9 cellular contexts compared by ENCODE assay signal in the genomic region with DNA sequence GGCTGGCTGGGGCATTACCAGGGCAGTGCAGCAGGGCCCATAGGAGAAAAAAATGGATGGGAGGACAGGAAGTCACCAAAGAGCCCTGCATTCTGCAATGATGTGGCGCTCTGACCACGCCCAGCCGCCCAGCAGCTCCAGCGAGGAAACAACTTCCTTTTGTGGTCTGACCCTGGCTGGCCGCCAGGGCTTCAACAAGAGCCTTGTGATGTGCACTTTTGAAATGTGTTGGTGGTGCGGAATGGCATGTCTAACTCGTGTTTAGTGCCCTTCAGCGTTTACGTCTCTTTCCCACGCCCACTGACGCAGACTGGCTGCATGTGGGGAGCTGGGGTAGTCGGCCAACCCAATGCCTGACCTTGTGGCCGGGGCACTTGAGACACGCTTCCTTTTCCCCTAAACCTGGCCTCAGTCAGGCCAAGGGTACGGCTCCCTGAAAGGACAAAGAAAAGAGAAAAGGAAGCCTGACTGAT.
DNase-seq lines count a peak whose midpoint lies in the region; ATAC-seq and TF ChIP-seq lines count a peak whose summit lies in the region.
"Had no signal": no experiment of that assay in that cellular context is flagged by ENCODE, and none has a peak within 500 bp of the region (broad histone marks: within the 10 kb centered on the region; RNA-seq: fewer than 3 reads in every experiment).

No MANE protein-coding gene starts in this region.

- H2AFZ ChIP-seq in neural progenitor cell (replicated peaks), result no peak overlapping the region

- TF ChIP-seq CTCF in neural progenitor cell (IDR thresholded peaks at IDR 0.05), result no peak

- no peaks in the 10 kb centered on the region for H3K36me3 Mint-ChIP-seq in neural progenitor cell
- H3K36me3 Mint-ChIP-seq in stimulated activated naive CD8-positive, alpha-beta T cell treated with anti-CD3 and anti-CD28 coated beads, Interleukin-15, Interleukin-2, amounts not matched to agents 100 ng/mL and 50 ng/mL, for 24 hours (ENCODE audit: low read depth), result no peaks in the 10 kb centered on the region

- H3K27me3 Mint-ChIP-seq in neural progenitor cell (ENCODE audit: insufficient read depth, low read depth), result no peaks in the 10 kb centered on the region
- H3K27me3 Mint-ChIP-seq in stimulated activated naive CD8-positive, alpha-beta T cell treated with anti-CD3 and anti-CD28 coated beads, Interleukin-15, Interleukin-2, amounts not matched to agents 100 ng/mL and 50 ng/mL, for 24 hours, result no peaks in the 10 kb centered on the region

- H3K27ac ChIP-seq in epithelial cell of prostate (peak overlapping the region; percentile 62), neural progenitor cell (no peak overlapping the region)
- H3K27ac ChIP-seq: 22Rv1 had no signal

- no peak overlapping the region for H3K4me3 ChIP-seq in neural progenitor cell

- no peaks in the 10 kb centered on the region for H3K9me3 Mint-ChIP-seq in neural progenitor cell
- H3K9me3 Mint-ChIP-seq in stimulated activated naive CD8-positive, alpha-beta T cell treated with anti-CD3 and anti-CD28 coated beads, Interleukin-15, Interleukin-2, amounts not matched to agents 100 ng/mL and 50 ng/mL, for 24 hours, result no peaks in the 10 kb centered on the region

- H4K20me1 ChIP-seq in neural progenitor cell (ENCODE audit: low read depth), result no peaks in the 10 kb centered on the region

- H3K4me1 Mint-ChIP-seq in neural progenitor cell, result peaks cover 35% of the 10 kb centered on the region
- H3K4me1 Mint-ChIP-seq in stimulated activated naive CD8-positive, alpha-beta T cell treated with anti-CD3 and anti-CD28 coated beads, Interleukin-15, Interleukin-2, amounts not matched to agents 100 ng/mL and 50 ng/mL, for 24 hours (ENCODE audit: low read depth), result peaks cover 26% of the 10 kb centered on the region

- H3K79me2 ChIP-seq in neural progenitor cell (ENCODE audit: low read depth), result no peaks in the 10 kb centered on the region

- ATAC-seq in HG03045 (IDR thresholded peaks at IDR 0.05; ENCODE audit: unreplicated experiment), result peak; percentile 84

- H3K9ac ChIP-seq in neural progenitor cell, result no peak overlapping the region

- H3K4me2 ChIP-seq in neural progenitor cell, result no peak overlapping the region

- no peaks in the 10 kb centered on the region for H3K27me3 ChIP-seq in neural progenitor cell

- no peaks in the 10 kb centered on the region for H3K36me3 ChIP-seq in neural progenitor cell

- DNase-seq in DMS 273 (lab: John Stamatoyannopoulos, UW; ENCODE audit: unreplicated experiment) (peak; percentile 17), DMS 273 treated with DMSO at 0.1 percent for 48 hours (lab: John Stamatoyannopoulos, UW) (no peak), NCI-H748 treated with DMSO at 0.1 percent for 48 hours (lab: John Stamatoyannopoulos, UW) (peak; percentile 76), epithelial cell of prostate (ENCODE audit: low read depth, low spot score) (peak; percentile 95), neural progenitor cell (ENCODE audit: low spot score) (peak; percentile 15)
- peak; percentile 44 for DNase-seq in activated CD8-positive, alpha-beta memory T cell treated with anti-CD3 and anti-CD28 coated beads, Interleukin-2, amount 50 U/mL, for 24 hours (ENCODE audit: extremely low read depth)

- no peaks in the 10 kb centered on the region for H3F3A ChIP-seq in neural progenitor cell (ENCODE audit: low read depth)

- H3K4me3 Mint-ChIP-seq in neural progenitor cell, result no peak overlapping the region
- H3K4me3 Mint-ChIP-seq in stimulated activated naive CD8-positive, alpha-beta T cell treated with anti-CD3 and anti-CD28 coated beads, Interleukin-15, Interleukin-2, amounts not matched to agents 100 ng/mL and 50 ng/mL, for 24 hours, result peak overlapping the region; percentile 32

- H3K27ac Mint-ChIP-seq in neural progenitor cell, result no peak overlapping the region
- H3K27ac Mint-ChIP-seq in stimulated activated naive CD8-positive, alpha-beta T cell treated with anti-CD3 and anti-CD28 coated beads, Interleukin-15, Interleukin-2, amounts not matched to agents 100 ng/mL and 50 ng/mL, for 24 hours, result peak overlapping the region; percentile 88

- H3K9me3 ChIP-seq in neural progenitor cell (ENCODE audit: low read depth), result no peaks in the 10 kb centered on the region

- H3K4me1 ChIP-seq in neural progenitor cell, result peaks cover 16% of the 10 kb centered on the region
